ENCODE assay signal across 8 cellular contexts in the genomic region with DNA sequence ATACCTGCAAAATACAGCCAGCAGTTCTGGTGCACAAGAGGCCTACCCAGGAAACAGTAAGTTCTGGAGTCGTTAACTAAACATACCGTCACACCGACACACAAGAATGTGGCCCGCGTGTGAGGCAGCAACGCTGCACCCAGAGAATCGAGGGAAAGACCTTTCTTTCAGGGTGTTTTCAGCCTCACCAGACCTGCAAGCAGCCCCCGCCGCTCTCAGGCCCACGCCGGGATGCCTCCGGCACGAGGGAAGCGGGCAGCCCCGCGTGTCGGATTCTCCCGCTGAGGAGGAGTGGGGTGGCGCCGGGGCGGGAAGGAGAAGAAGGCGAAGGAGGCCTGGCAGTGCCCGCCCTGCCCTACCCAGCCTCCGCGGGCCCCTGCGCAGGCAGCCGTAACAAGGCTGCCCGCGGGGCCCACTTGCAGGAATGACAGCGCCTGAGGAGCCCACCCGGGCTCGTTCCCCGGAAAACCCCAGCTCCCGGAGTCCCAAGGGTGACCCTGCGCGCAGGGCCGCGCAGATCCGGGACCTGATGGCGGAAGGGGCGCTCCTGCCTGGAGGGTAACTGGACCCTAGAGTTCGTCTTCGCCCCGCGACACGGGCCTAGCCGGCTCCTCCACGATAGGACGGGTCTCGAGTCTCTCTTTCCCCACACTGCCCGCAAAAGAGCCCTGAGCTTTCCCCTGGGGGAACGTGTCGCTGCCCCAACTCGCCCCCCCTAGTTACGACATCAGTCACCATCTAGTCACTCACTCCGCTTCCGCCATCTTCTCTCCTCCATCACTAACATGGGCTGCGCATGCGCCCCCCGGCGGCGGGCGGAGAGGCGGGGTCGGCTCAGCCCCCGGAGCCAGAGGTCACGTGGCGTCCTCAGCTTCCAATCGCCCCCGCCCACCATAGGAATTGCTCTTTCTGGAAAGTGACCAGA. TPM values are rescaled to one million over a fixed set of nuclear protein-coding genes. Genes with fewer than 3 reads are reported as not detected.
DNase-seq lines count a peak whose midpoint lies in the region; ATAC-seq and TF ChIP-seq lines count a peak whose summit lies in the region.

A gene with protein sequence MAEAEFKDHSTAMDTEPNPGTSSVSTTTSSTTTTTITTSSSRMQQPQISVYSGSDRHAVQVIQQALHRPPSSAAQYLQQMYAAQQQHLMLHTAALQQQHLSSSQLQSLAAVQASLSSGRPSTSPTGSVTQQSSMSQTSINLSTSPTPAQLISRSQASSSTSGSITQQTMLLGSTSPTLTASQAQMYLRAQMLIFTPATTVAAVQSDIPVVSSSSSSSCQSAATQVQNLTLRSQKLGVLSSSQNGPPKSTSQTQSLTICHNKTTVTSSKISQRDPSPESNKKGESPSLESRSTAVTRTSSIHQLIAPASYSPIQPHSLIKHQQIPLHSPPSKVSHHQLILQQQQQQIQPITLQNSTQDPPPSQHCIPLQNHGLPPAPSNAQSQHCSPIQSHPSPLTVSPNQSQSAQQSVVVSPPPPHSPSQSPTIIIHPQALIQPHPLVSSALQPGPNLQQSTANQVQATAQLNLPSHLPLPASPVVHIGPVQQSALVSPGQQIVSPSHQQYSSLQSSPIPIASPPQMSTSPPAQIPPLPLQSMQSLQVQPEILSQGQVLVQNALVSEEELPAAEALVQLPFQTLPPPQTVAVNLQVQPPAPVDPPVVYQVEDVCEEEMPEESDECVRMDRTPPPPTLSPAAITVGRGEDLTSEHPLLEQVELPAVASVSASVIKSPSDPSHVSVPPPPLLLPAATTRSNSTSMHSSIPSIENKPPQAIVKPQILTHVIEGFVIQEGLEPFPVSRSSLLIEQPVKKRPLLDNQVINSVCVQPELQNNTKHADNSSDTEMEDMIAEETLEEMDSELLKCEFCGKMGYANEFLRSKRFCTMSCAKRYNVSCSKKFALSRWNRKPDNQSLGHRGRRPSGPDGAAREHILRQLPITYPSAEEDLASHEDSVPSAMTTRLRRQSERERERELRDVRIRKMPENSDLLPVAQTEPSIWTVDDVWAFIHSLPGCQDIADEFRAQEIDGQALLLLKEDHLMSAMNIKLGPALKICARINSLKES (minus strand): TSS at position 782 of the 925 bp plus-strand sequence. CDS start 18 bp downstream, at position 764.

- peak within 1 kb of the TSS; percentile 71 to 99 (median 88) for H3K4me3 ChIP-seq in heart right ventricle

- peak; percentile 84 for DNase-seq in NCI-H1694 (lab: John Stamatoyannopoulos, UW)
- DNase-seq in amniotic epithelial cell (ENCODE audit: low read depth): peak; percentile 76
- DNase-seq in heart right ventricle: peak; percentile 95
- DNase-seq in posterior cingulate gyrus: peak; percentile 89 to 99 (median 92)
- DNase-seq in type B pancreatic cell (ENCODE audit: extremely low spot score, unreplicated experiment): peak; percentile 96

- peak within 1 kb of the TSS; percentile 91 to 99 (median 94) for H3K27ac ChIP-seq in heart right ventricle

- intact Hi-C loops in T-helper 1 cell treated with Interleukin-12 subunit alpha and Interleukin-12 subunit beta and Interleukin-4 antibody, amounts not matched to agents 30 ng/mL and 1 ng/mL, for 36 hours (cut with micrococcal nuclease): loop anchor here (1.0 to 5.0 kb wide), 15 partner anchors 8 to 727 kb away; a partner anchor contains a TSS
- intact Hi-C loops in heart right ventricle (cut with DNase I): loop anchor here in 4 of 10 donors (2.0 to 10.0 kb wide), 4 partner anchors 42 to 176 kb away; a partner anchor contains a TSS
- intact Hi-C loops in posterior cingulate gyrus (cut with DNase I): loop anchor here (1.0 to 10.0 kb wide), 4 partner anchors 41 to 234 kb away; a partner anchor contains a TSS

- H3K9me3 Mint-ChIP-seq in type B pancreatic cell: no peaks in the 10 kb centered on the region

- H3K36me3 Mint-ChIP-seq in type B pancreatic cell: peaks cover 27% of the 10 kb centered on the region

- WGBS in heart right ventricle, 2 donors: 0 to 1% methylated on average over 62 to 70 of the region's 70 CpGs

- H3K9me3 ChIP-seq in heart right ventricle: no peaks in the 10 kb centered on the region

- TF ChIP-seq CTCF in heart right ventricle (IDR thresholded peaks at IDR 0.05): peak in 7 of 9 donors; percentile 7 to 46 (median 26)
- no peak for TF ChIP-seq CTCF in type B pancreatic cell (conservative IDR thresholded peaks at IDR 0.05)

- H3K36me3 ChIP-seq in heart right ventricle: peaks cover 0 to 26% (median 18%) of the 10 kb centered on the region in 9 donors

- no peaks in the 10 kb centered on the region for H3K27me3 ChIP-seq in heart right ventricle

- H3K27ac Mint-ChIP-seq in type B pancreatic cell: peak within 1 kb of the TSS; percentile 97

- no peaks in the 10 kb centered on the region for H3K27me3 Mint-ChIP-seq in type B pancreatic cell

- peak; percentile 78 for ATAC-seq in GM18498 (IDR thresholded peaks at IDR 0.05; ENCODE audit: unreplicated experiment)
- ATAC-seq in HG02885 (IDR thresholded peaks at IDR 0.05; ENCODE audit: poor library complexity, unreplicated experiment): peak; percentile 81
- peak; percentile 93 to 98 (median 97) for ATAC-seq in heart right ventricle

- H3K4me1 ChIP-seq in heart right ventricle: peaks cover 0 to 28% (median 23%) of the 10 kb centered on the region in 9 donors

- H3K4me3 Mint-ChIP-seq in type B pancreatic cell: peak within 1 kb of the TSS; percentile 99

- H3K4me1 Mint-ChIP-seq in type B pancreatic cell (ENCODE audit: unreplicated experiment): peaks cover 16% of the 10 kb centered on the region

RNA-seq across cellular contexts. Expression of the gene that starts here (rescaled TPM):
- 80.5 and 81.5 TPM in 2 replicates for total RNA-seq in T-helper 1 cell treated with Interleukin-12 subunit alpha and Interleukin-12 subunit beta and Interleukin-4 antibody, amounts not matched to agents 30 ng/mL and 1 ng/mL, for 36 hours
- 10 to 100 TPM; 39.6 to 70.8 (median 56.2) TPM for total RNA-seq in heart right ventricle
- polyA plus RNA-seq in heart right ventricle: 1 to 10 TPM; 2.4 to 8.2 TPM
- 38.2 and 49.3 TPM in 2 replicates for total RNA-seq in type B pancreatic cell (ENCODE audit: low replicate concordance)

Comparison
In these comparisons a context has a peak if more than half of its experiments do, and no peak if none do; other contexts are left out.
1. Peak in every context shown above with its lines: DNase-seq, ATAC-seq, H3K4me3 ChIP-seq and H3K27ac ChIP-seq.